ENCODE assay signal across 14 cellular contexts in genomic region chr3:14650193-14650592, GRCh38. TPM values are rescaled to one million over a fixed set of nuclear protein-coding genes. Genes with fewer than 3 reads are reported as not detected.
A peak's percentile ranks its signal among the peaks of the same experiment; 100 is the strongest.
DNase-seq lines count a peak whose midpoint lies in the region; ATAC-seq, FAIRE-seq and TF ChIP-seq lines count a peak whose summit lies in the region.
"Had no signal": no experiment of that assay in that cellular context is flagged by ENCODE, and none has a peak within 500 bp of the region (broad histone marks: within the 10 kb centered on the region; RNA-seq: fewer than 3 reads in every experiment).

No MANE protein-coding gene starts in this region.

- H3K4me1 ChIP-seq in OCI-LY7 (ENCODE audit: insufficient read depth, low read length, poor library complexity, severe bottlenecking) (peaks cover 21% of the 10 kb centered on the region), HAP-1 (peaks cover 18% of the 10 kb centered on the region)

- peak overlapping the region; percentile 36 for H3K4me2 ChIP-seq in OCI-LY7 (ENCODE audit: low read length)

- no peak for TF ChIP-seq CTCF in OCI-LY7 (conservative IDR thresholded peaks at IDR 0.05; ENCODE audit: low read length)

- H3K36me3 ChIP-seq in OCI-LY7 (ENCODE audit: insufficient read depth, low read length), result peaks cover 16% of the 10 kb centered on the region
- 0 out of 2 replicates have a peak, but pooled peaks cover 4% of the 10 kb centered on the region for H3K36me3 ChIP-seq in HAP-1 (replicated peaks)

- peaks cover 43% of the 10 kb centered on the region for H3K4me1 Mint-ChIP-seq in activated CD8-positive, alpha-beta memory T cell treated with anti-CD3 and anti-CD28 coated beads, Interleukin-2, amount 10 ng/mL, durations not matched to agents 7 days and 5 days
- H3K4me1 Mint-ChIP-seq in dendritic cell treated with granulocyte-macrophage colony-stimulating factor and Interleukin-4, amounts not matched to agents 40 ng/mL and 50 ng/mL, for 4 days (ENCODE audit: low read depth), result peaks cover 39% of the 10 kb centered on the region
- H3K4me1 Mint-ChIP-seq in stimulated activated effector memory CD8-positive, alpha-beta T cell treated with anti-CD3 and anti-CD28 coated beads, Interleukin-12 subunit alpha, Interleukin-12 subunit beta, amount 100 ng/mL, for 72 hours, result peaks cover 28% of the 10 kb centered on the region

- POLR2A ChIA-PET in OCI-LY7 (lab: Charles Lee), result interaction anchor here (0.5 to 4.3 kb wide), 9 partner anchors 18 to 401 kb away, joined by 3 to 14 read pairs (median 5); no protein-coding TSS in a partner anchor

- no peaks in the 10 kb centered on the region for H3K27me3 ChIP-seq in HAP-1 (ENCODE audit: low read depth)
- H3K27me3 ChIP-seq: sigmoid colon, thyroid gland had no signal

- no peaks in the 10 kb centered on the region for H3K9me2 ChIP-seq in OCI-LY7 (ENCODE audit: insufficient read depth, low read length)

- CTCF ChIA-PET in activated CD8-positive, alpha-beta memory T cell treated with anti-CD3 and anti-CD28 coated beads, Interleukin-2, amount 10 ng/mL, durations not matched to agents 7 days and 5 days (lab: Charles Lee), result interaction anchor here (1.5 to 1.7 kb wide), 3 partner anchors 9 to 472 kb away, joined by 4 to 5 read pairs (median 4); partner anchors contain the start of genes LSM3 and XPC
- CTCF ChIA-PET in OCI-LY7 (lab: Charles Lee; ENCODE audit: unreplicated experiment), result interaction anchor here (0.6 kb wide), 1 partner anchor 526 kb away, joined by 4 read pairs; no protein-coding TSS in a partner anchor

- no peak overlapping the region for H3K27ac ChIP-seq in OCI-LY7 (ENCODE audit: low read depth, low read length, poor library complexity, severe bottlenecking)

- H3K36me3 Mint-ChIP-seq in activated CD8-positive, alpha-beta memory T cell treated with anti-CD3 and anti-CD28 coated beads, Interleukin-2, amount 10 ng/mL, durations not matched to agents 7 days and 5 days, result peaks cover 14% of the 10 kb centered on the region
- peaks cover 13% of the 10 kb centered on the region for H3K36me3 Mint-ChIP-seq in dendritic cell treated with granulocyte-macrophage colony-stimulating factor and Interleukin-4, amounts not matched to agents 40 ng/mL and 50 ng/mL, for 4 days (ENCODE audit: low read depth)
- H3K36me3 Mint-ChIP-seq in stimulated activated effector memory CD8-positive, alpha-beta T cell treated with anti-CD3 and anti-CD28 coated beads, Interleukin-12 subunit alpha, Interleukin-12 subunit beta, amount 100 ng/mL, for 72 hours, result peaks cover 17% of the 10 kb centered on the region

- DNase-seq in activated CD8-positive, alpha-beta memory T cell treated with anti-CD3 and anti-CD28 coated beads, Interleukin-2, amount 10 ng/mL, durations not matched to agents 7 days and 5 days, result no peak
- no peak for DNase-seq in activated CD8-positive, alpha-beta memory T cell treated with anti-CD3 and anti-CD28 coated beads, Interleukin-2, amount 50 U/mL, for 4 hours
- no peak for DNase-seq in OCI-LY7 (ENCODE audit: low spot score)
- no peak for DNase-seq in stimulated activated effector memory CD8-positive, alpha-beta T cell treated with anti-CD3 and anti-CD28 coated beads, Interleukin-12 subunit alpha, Interleukin-12 subunit beta, amount 100 ng/mL, for 72 hours (ENCODE audit: low spot score in 2 of 2)
- DNase-seq in HAP-1 (ENCODE audit: low spot score in 2 of 2), result no peak
- no peak for DNase-seq in GM12892 (ENCODE audit: insufficient read length)
- DNase-seq: sigmoid colon, thyroid gland had no signal

- intact Hi-C loops in OCI-LY7 (cut with micrococcal nuclease; ENCODE audit: unreplicated experiment), result loop anchor here (2.0 kb wide), 1 partner anchor 37 kb away; no protein-coding TSS in a partner anchor
- intact Hi-C loops in dendritic cell treated with granulocyte-macrophage colony-stimulating factor and Interleukin-4, amounts not matched to agents 40 ng/mL and 50 ng/mL, for 4 days (cut with micrococcal nuclease), result loop anchor here (2.0 to 10.0 kb wide), 5 partner anchors 415 to 952 kb away; partner anchors contain the start of genes BTD, CHCHD4, HACL1 and LSM3

- in situ Hi-C loops in HAP-1 (cut with MboI; ENCODE audit: low sequenced_read_pairs), result no loop called here

- FAIRE-seq in GM12892 (lab: Jason Lieb, UNC), result no peak
- FAIRE-seq: RCC 7860 had no signal

- no peak for TF ChIP-seq POLR2A in GM12892 (IDR thresholded peaks at IDR 0.05; ENCODE audit: low read depth, low read length)

- H3K27ac Mint-ChIP-seq in activated CD8-positive, alpha-beta memory T cell treated with anti-CD3 and anti-CD28 coated beads, Interleukin-2, amount 10 ng/mL, durations not matched to agents 7 days and 5 days, result peak overlapping the region; percentile 99
- peak overlapping the region; percentile 96 for H3K27ac Mint-ChIP-seq in dendritic cell treated with granulocyte-macrophage colony-stimulating factor and Interleukin-4, amounts not matched to agents 40 ng/mL and 50 ng/mL, for 4 days
- H3K27ac Mint-ChIP-seq in stimulated activated effector memory CD8-positive, alpha-beta T cell treated with anti-CD3 and anti-CD28 coated beads, Interleukin-12 subunit alpha, Interleukin-12 subunit beta, amount 100 ng/mL, for 72 hours, result peak overlapping the region; percentile 99

- no peak overlapping the region for H2AFZ ChIP-seq in OCI-LY7 (ENCODE audit: low read length)

- H4K20me1 ChIP-seq in OCI-LY7 (ENCODE audit: insufficient read depth, low read length), result no peaks in the 10 kb centered on the region

- no peak for ATAC-seq in activated CD8-positive, alpha-beta memory T cell treated with anti-CD3 and anti-CD28 coated beads, Interleukin-2, amount 10 ng/mL, durations not matched to agents 7 days and 5 days
- ATAC-seq in stimulated activated effector memory CD8-positive, alpha-beta T cell treated with anti-CD3 and anti-CD28 coated beads, Interleukin-12 subunit alpha, Interleukin-12 subunit beta, amount 100 ng/mL, for 72 hours, result no peak
- ATAC-seq in HG03442 (IDR thresholded peaks at IDR 0.05; ENCODE audit: unreplicated experiment), result no peak
- ATAC-seq: mucosa of descending colon had no signal

- peaks cover 32% of the 10 kb centered on the region for H3K79me2 ChIP-seq in OCI-LY7 (ENCODE audit: insufficient read depth, low read depth, low read length)

- peak overlapping the region; percentile 100 for H3K4me3 Mint-ChIP-seq in activated CD8-positive, alpha-beta memory T cell treated with anti-CD3 and anti-CD28 coated beads, Interleukin-2, amount 10 ng/mL, durations not matched to agents 7 days and 5 days
- H3K4me3 Mint-ChIP-seq in dendritic cell treated with granulocyte-macrophage colony-stimulating factor and Interleukin-4, amounts not matched to agents 40 ng/mL and 50 ng/mL, for 4 days, result no peak overlapping the region
- peak overlapping the region; percentile 90 for H3K4me3 Mint-ChIP-seq in stimulated activated effector memory CD8-positive, alpha-beta T cell treated with anti-CD3 and anti-CD28 coated beads, Interleukin-12 subunit alpha, Interleukin-12 subunit beta, amount 100 ng/mL, for 72 hours

- no peaks in the 10 kb centered on the region for H3K9me3 Mint-ChIP-seq in activated CD8-positive, alpha-beta memory T cell treated with anti-CD3 and anti-CD28 coated beads, Interleukin-2, amount 10 ng/mL, durations not matched to agents 7 days and 5 days (ENCODE audit: low read depth)
- no peaks in the 10 kb centered on the region for H3K9me3 Mint-ChIP-seq in dendritic cell treated with granulocyte-macrophage colony-stimulating factor and Interleukin-4, amounts not matched to agents 40 ng/mL and 50 ng/mL, for 4 days
- H3K9me3 Mint-ChIP-seq in stimulated activated effector memory CD8-positive, alpha-beta T cell treated with anti-CD3 and anti-CD28 coated beads, Interleukin-12 subunit alpha, Interleukin-12 subunit beta, amount 100 ng/mL, for 72 hours, result no peaks in the 10 kb centered on the region

- H3K9me3 ChIP-seq in OCI-LY7 (ENCODE audit: low read length) (no peaks in the 10 kb centered on the region), HAP-1 (no peaks in the 10 kb centered on the region)
- H3K9me3 ChIP-seq: mucosa of descending colon, sigmoid colon, thyroid gland had no signal

- H3K4me3 ChIP-seq in OCI-LY7 (ENCODE audit: low read depth, low read length, poor library complexity, severe bottlenecking) (peak overlapping the region; percentile 92), HAP-1 (no peak overlapping the region)
- H3K4me3 ChIP-seq: mucosa of descending colon had no signal

- no TSS peak for BruUV-seq in OCI-LY7 (replicated peaks; lab: Mats Ljungman, UMichigan)

- H3K27me3 Mint-ChIP-seq in activated CD8-positive, alpha-beta memory T cell treated with anti-CD3 and anti-CD28 coated beads, Interleukin-2, amount 10 ng/mL, durations not matched to agents 7 days and 5 days, result no peaks in the 10 kb centered on the region
- H3K27me3 Mint-ChIP-seq in dendritic cell treated with granulocyte-macrophage colony-stimulating factor and Interleukin-4, amounts not matched to agents 40 ng/mL and 50 ng/mL, for 4 days, result no peaks in the 10 kb centered on the region

RNA-seq across cellular contexts. Expression of gene CCDC174, which starts 1.4 kb away (rescaled TPM):
- total RNA-seq in activated CD8-positive, alpha-beta memory T cell treated with anti-CD3 and anti-CD28 coated beads, Interleukin-2, amount 10 ng/mL, durations not matched to agents 7 days and 5 days, result 10 to 100 TPM; 18.7 to 21.2 TPM
- 11.2 and 34.9 TPM in 2 replicates for total RNA-seq in OCI-LY7 (2014; rRNA removed; shearing (Covaris generic))
- 22.7 and 24.2 TPM in 2 replicates for total RNA-seq in OCI-LY7 (2022)
- polyA plus RNA-seq in GM12892 (2012; ENCODE audit: missing spikeins), result 13.0 TPM

RNA-seq across cellular contexts. Expression of gene C3orf20, which starts 24.7 kb away (rescaled TPM):
- total RNA-seq in activated CD8-positive, alpha-beta memory T cell treated with anti-CD3 and anti-CD28 coated beads, Interleukin-2, amount 10 ng/mL, durations not matched to agents 7 days and 5 days, result under 1 TPM in 1 of 2 experiments, not detected in 1; 0.16 TPM
- 2.3 and 2.7 TPM in 2 replicates for total RNA-seq in OCI-LY7 (2014; rRNA removed; shearing (Covaris generic))
- total RNA-seq in OCI-LY7 (2022), result 2.2 and 3.6 TPM in 2 replicates
- polyA plus RNA-seq in GM12892 (2012; ENCODE audit: missing spikeins), result 0.47 TPM
- total RNA-seq: fibroblast of lung, LHCN-M2, mucosa of descending colon had no signal
- polyA plus RNA-seq: fibroblast of lung had no signal
